Comparison of ENCODE assay signal across 1 cellular context in genomic region chr21:39006653-39007417, GRCh38.
TF ChIP-seq lines count a peak whose summit lies in the region.

No MANE protein-coding gene starts in this region.

TF ChIP-seq in WTC11, 78 proteins besides CTCF, POLR2A, EP300 and RAD21 (continued from another document):
- TF ChIP-seq ATF2 (CRISPR knock-in tag; IDR thresholded peaks at IDR 0.05; ENCODE audit: borderline replicate concordance, low read depth) (no peak), E2F4 (CRISPR knock-in tag; IDR thresholded peaks at IDR 0.05; ENCODE audit: borderline replicate concordance, low read depth) (no peak), ZNF512 (CRISPR knock-in tag; IDR thresholded peaks at IDR 0.05; ENCODE audit: borderline replicate concordance) (no peak), ZNF219 (CRISPR knock-in tag; IDR thresholded peaks at IDR 0.05; ENCODE audit: borderline replicate concordance) (no peak)
TF ChIP-seq in WTC11: peak in this region for 0.
